Comparison of ENCODE assay signal across 18 cellular contexts in the genomic region with DNA sequence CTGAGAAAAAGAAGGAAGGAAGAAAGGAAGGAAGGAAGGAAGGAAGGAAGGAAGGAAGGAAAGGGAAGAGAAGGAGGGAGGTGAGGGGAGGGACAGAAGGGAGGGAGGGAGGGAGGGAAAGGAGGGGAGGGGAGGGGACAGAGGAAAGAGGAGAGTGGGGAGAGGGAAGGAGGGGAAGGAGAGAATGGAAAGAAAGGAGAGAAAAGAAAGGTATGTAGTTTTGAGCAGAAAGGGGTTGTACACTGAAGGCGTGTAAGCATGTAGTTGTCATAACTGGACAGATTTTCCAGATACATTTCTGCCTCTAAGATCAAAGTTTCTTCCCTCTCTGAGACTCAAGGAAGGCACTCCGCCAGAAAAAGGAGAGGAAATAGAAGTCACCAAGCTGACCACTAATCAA.
DNase-seq lines count a peak whose midpoint lies in the region; ATAC-seq and TF ChIP-seq lines count a peak whose summit lies in the region.
"Had no signal": no experiment of that assay in that cellular context is flagged by ENCODE, and none has a peak within 500 bp of the region (broad histone marks: within the 10 kb centered on the region; RNA-seq: fewer than 3 reads in every experiment).

No MANE protein-coding gene starts in this region.

- POLR2A ChIA-PET in PC-9 (lab: Charles Lee; ENCODE audit: unreplicated experiment) = no interaction called here

- H3K4me3 Mint-ChIP-seq in Calu3 (ENCODE audit: low read depth, unreplicated experiment) (no peak overlapping the region), chondrocyte (ENCODE audit: unreplicated experiment) (no peak overlapping the region), neural crest cell (no peak overlapping the region)
- H3K4me3 Mint-ChIP-seq: CD4-positive, alpha-beta T cell; GM23338 had no signal

- peak overlapping the region; percentile 94 for H3K27ac Mint-ChIP-seq in Calu3 (ENCODE audit: unreplicated experiment)
- H3K27ac Mint-ChIP-seq in chondrocyte (ENCODE audit: unreplicated experiment) = peak overlapping the region; percentile 93
- H3K27ac Mint-ChIP-seq in neural crest cell (ENCODE audit: unreplicated experiment) = peak overlapping the region; percentile 4
- H3K27ac Mint-ChIP-seq: CD4-positive, alpha-beta T cell; GM23338 had no signal

- no peaks in the 10 kb centered on the region for H3K79me2 ChIP-seq in PC-9 (ENCODE audit: low read depth)

- DNase-seq in Calu3 = no peak
- DNase-seq in PC-9 = no peak
- no peak for DNase-seq in chondrocyte (ENCODE audit: low spot score)
- no peak for DNase-seq in neural crest cell (ENCODE audit: low read depth, low spot score)
- no peak for DNase-seq in GM19240 (ENCODE audit: insufficient read length, low spot score)
- no peak for DNase-seq in activated CD8-positive, alpha-beta memory T cell treated with anti-CD3 and anti-CD28 coated beads, Interleukin-2, amount 50 U/mL, for 48 hours
- DNase-seq in DMS114 treated with DMSO at 0.1 percent for 48 hours (lab: John Stamatoyannopoulos, UW; ENCODE audit: unreplicated experiment) = no peak
- DNase-seq: AML-193; CD4-positive, alpha-beta T cell; DMS79 treated with DMSO at 0.1 percent for 48 hours; GF-D8; HCEC 1CT; KBM-7 had no signal

- CTCF ChIA-PET in Calu3 (lab: Charles Lee) (no interaction called here), PC-9 (lab: Charles Lee) (no interaction called here)

- BruUV-seq in Calu3 (replicated peaks; lab: Mats Ljungman, UMichigan) (no TSS peak), PC-9 (replicated peaks; lab: Mats Ljungman, UMichigan) (no TSS peak)

- no peaks in the 10 kb centered on the region for H3K36me3 ChIP-seq in PC-9 (ENCODE audit: low read depth)

- no peak overlapping the region for H2AFZ ChIP-seq in PC-9
- H2AFZ ChIP-seq: GM23338 had no signal

- no peak overlapping the region for H3K4me3 ChIP-seq in PC-9
- H3K4me3 ChIP-seq: GM23338 had no signal

- H3K27ac ChIP-seq in PC-9 = peak overlapping the region; percentile 74; the same call in 1 of the 2 replicates
- H3K27ac ChIP-seq: C4-2B, HL-60 had no signal

- H3K4me1 Mint-ChIP-seq in Calu3 (ENCODE audit: low read depth, unreplicated experiment) (peaks cover 21% of the 10 kb centered on the region), chondrocyte (ENCODE audit: low read depth) (peaks cover 16% of the 10 kb centered on the region), neural crest cell (peaks cover 44% of the 10 kb centered on the region)

- H4K20me1 ChIP-seq in PC-9 (ENCODE audit: insufficient read depth) = no peaks in the 10 kb centered on the region

- 0 out of 2 replicates have a peak, but pooled peaks cover 8% of the 10 kb centered on the region for H3K4me1 ChIP-seq in PC-9 (replicated peaks; ENCODE audit: insufficient read depth)
- H3K4me1 ChIP-seq: Caco-2 had no signal

- no peak for ATAC-seq in GM18858 (IDR thresholded peaks at IDR 0.05; ENCODE audit: unreplicated experiment)
- ATAC-seq: GM23338 had no signal

- peaks cover 21% of the 10 kb centered on the region for H3K36me3 Mint-ChIP-seq in Calu3 (ENCODE audit: insufficient read depth, unreplicated experiment)
- H3K36me3 Mint-ChIP-seq in chondrocyte (ENCODE audit: low read depth) = peaks cover 2% of the 10 kb centered on the region
- no peaks in the 10 kb centered on the region for H3K36me3 Mint-ChIP-seq in neural crest cell (ENCODE audit: low read depth)

- 0 out of 2 replicates have a peak, but pooled peaks cover 1% of the 10 kb centered on the region for H3K27me3 ChIP-seq in PC-9 (ENCODE audit: insufficient read depth, low read depth)

- TF ChIP-seq CTCF in Calu3 (IDR thresholded peaks at IDR 0.05; ENCODE audit: unreplicated experiment) = no peak
- no peak for TF ChIP-seq CTCF in PC-9 (conservative IDR thresholded peaks at IDR 0.05)
- no peak for TF ChIP-seq CTCF in chondrocyte (IDR thresholded peaks at IDR 0.05)
- TF ChIP-seq CTCF in neural crest cell (conservative IDR thresholded peaks at IDR 0.05) = no peak

- H3K9me3 ChIP-seq in PC-9 (ENCODE audit: insufficient read depth, low read depth) = no peaks in the 10 kb centered on the region
- H3K9me3 ChIP-seq: Caco-2 had no signal

- intact Hi-C loops in Calu3 (cut with micrococcal nuclease; ENCODE audit: unreplicated experiment) (loop anchor here (2.0 to 10.0 kb wide), 2 partner anchors 18 to 400 kb away; no protein-coding TSS in a partner anchor), PC-9 (cut with micrococcal nuclease; ENCODE audit: unreplicated experiment) (no loop called here)

- no peaks in the 10 kb centered on the region for H3F3A ChIP-seq in PC-9 (ENCODE audit: insufficient read depth, low read depth)

- H3K27me3 Mint-ChIP-seq in Calu3 (ENCODE audit: unreplicated experiment) (no peaks in the 10 kb centered on the region), chondrocyte (ENCODE audit: low read depth) (peaks cover 6% of the 10 kb centered on the region), neural crest cell (ENCODE audit: low read depth) (no peaks in the 10 kb centered on the region)

- H3K4me2 ChIP-seq in PC-9 = no peak overlapping the region
- H3K4me2 ChIP-seq: GM23338 had no signal

- no peaks in the 10 kb centered on the region for H3K9me2 ChIP-seq in PC-9 (ENCODE audit: insufficient read depth)

- H3K9me3 Mint-ChIP-seq in Calu3 (ENCODE audit: low read depth, unreplicated experiment) = peaks cover 2% of the 10 kb centered on the region
- H3K9me3 Mint-ChIP-seq in chondrocyte (ENCODE audit: low read depth) = peaks cover 8% of the 10 kb centered on the region
- H3K9me3 Mint-ChIP-seq in neural crest cell = peaks cover 7% of the 10 kb centered on the region

Comparison
In these comparisons a context has a peak if more than half of its experiments do, and no peak if none do; other contexts are left out.
1. H3K27ac Mint-ChIP-seq: peak in every context shown above with its lines; median percentile 94 in Calu3; 93 in chondrocyte; 4 in neural crest cell.